Comparison of ENCODE assay signal across 26 cellular contexts in genomic region chr2:140687825-140688224, GRCh38.
DNase-seq lines count a peak whose midpoint lies in the region; ATAC-seq, FAIRE-seq and TF ChIP-seq lines count a peak whose summit lies in the region.
"Had no signal": no experiment of that assay in that cellular context is flagged by ENCODE, and none has a peak within 500 bp of the region (broad histone marks: within the 10 kb centered on the region; RNA-seq: fewer than 3 reads in every experiment).

No MANE protein-coding gene starts in this region.

- POLR2A ChIA-PET in PC-3 (lab: Charles Lee; ENCODE audit: unreplicated experiment), result no interaction called here

- CTCF ChIA-PET in PC-3 (lab: Charles Lee), result no interaction called here

- no peak overlapping the region for H2AFZ ChIP-seq in PC-3 (ENCODE audit: low read length)

- no peak overlapping the region for H3K9ac ChIP-seq in PC-3 (ENCODE audit: low read length)
- H3K9ac ChIP-seq: BLaER1 had no signal

- intact Hi-C loops in PC-3 (cut with micrococcal nuclease), result no loop called here
- intact Hi-C loops in mucosa of descending colon (cut with DNase I, micrococcal nuclease), result no loop called here

- H3K4me3 ChIP-seq in PC-3 (ENCODE audit: low read length) (no peak overlapping the region), mucosa of descending colon (no peak overlapping the region), gastroesophageal sphincter (no peak overlapping the region)
- H3K4me3 ChIP-seq: BLaER1, GM12878 had no signal

- no peak for TF ChIP-seq EP300 in gastroesophageal sphincter (IDR thresholded peaks at IDR 0.05)

- no peaks in the 10 kb centered on the region for H3K9me2 ChIP-seq in PC-3 (replicated peaks; ENCODE audit: low read length)

- no peaks in the 10 kb centered on the region for H3K9me3 ChIP-seq in PC-3 (ENCODE audit: low read length)
- no peaks in the 10 kb centered on the region for H3K9me3 ChIP-seq in mucosa of descending colon
- no peaks in the 10 kb centered on the region for H3K9me3 ChIP-seq in gastroesophageal sphincter
- H3K9me3 ChIP-seq: BE2C, BLaER1 had no signal

- DNase-seq in PC-3, result no peak
- DNase-seq in mucosa of descending colon, result no peak
- DNase-seq: 8988T; ACHN; BE2C; C1 segment of cervical spinal cord; CD4-positive, alpha-beta memory T cell; CD4-positive, CD25-positive, alpha-beta regulatory T cell; CD8-positive, alpha-beta memory T cell; COR-L47; DMS153; DMS53; DMS79; DND-41; EL; GDM1 had no signal

- H3K36me3 ChIP-seq in PC-3 (ENCODE audit: low read depth, low read length) (no peaks in the 10 kb centered on the region), mucosa of descending colon (ENCODE audit: low read depth) (no peaks in the 10 kb centered on the region), gastroesophageal sphincter (no peaks in the 10 kb centered on the region)
- H3K36me3 ChIP-seq: BE2C, BLaER1 had no signal

- no peaks in the 10 kb centered on the region for H4K20me1 ChIP-seq in PC-3 (ENCODE audit: low read length)
- H4K20me1 ChIP-seq: BLaER1 had no signal

- no peaks in the 10 kb centered on the region for H3K79me2 ChIP-seq in PC-3 (ENCODE audit: low read length)

- TF ChIP-seq CTCF in PC-3 (conservative IDR thresholded peaks at IDR 0.05; ENCODE audit: low read depth, low read length), result no peak
- TF ChIP-seq CTCF in mucosa of descending colon (IDR thresholded peaks at IDR 0.05), result no peak
- TF ChIP-seq CTCF in gastroesophageal sphincter (IDR thresholded peaks at IDR 0.05), result no peak

- H3F3A ChIP-seq in PC-3 (ENCODE audit: low read length, unreplicated experiment), result no peaks in the 10 kb centered on the region

- BruUV-seq in PC-3 (replicated peaks; lab: Mats Ljungman, UMichigan), result no TSS peak

- no peak for TF ChIP-seq POLR2A in gastroesophageal sphincter (IDR thresholded peaks at IDR 0.05)

- H3K27me3 ChIP-seq in PC-3 (ENCODE audit: low read length) (no peaks in the 10 kb centered on the region), gastroesophageal sphincter (no peaks in the 10 kb centered on the region)
- H3K27me3 ChIP-seq: BE2C, BLaER1 had no signal

- peak; percentile 50 for ATAC-seq in PC-3
- ATAC-seq in mucosa of descending colon, result peak; percentile 40
- no peak for ATAC-seq in GM18868 (IDR thresholded peaks at IDR 0.05; ENCODE audit: unreplicated experiment)
- no peak for ATAC-seq in gastroesophageal sphincter
- no peak for ATAC-seq in GM19463 (IDR thresholded peaks at IDR 0.05; ENCODE audit: unreplicated experiment)
- ATAC-seq: GM12878 had no signal

- H3K4me1 ChIP-seq in PC-3 (ENCODE audit: insufficient read depth, low read length), result no peaks in the 10 kb centered on the region
- H3K4me1 ChIP-seq in mucosa of descending colon (ENCODE audit: low read depth), result no peaks in the 10 kb centered on the region
- no peaks in the 10 kb centered on the region for H3K4me1 ChIP-seq in gastroesophageal sphincter
- H3K4me1 ChIP-seq: BE2C, BLaER1 had no signal

- no peak overlapping the region for H3K4me2 ChIP-seq in PC-3 (ENCODE audit: low read length)
- H3K4me2 ChIP-seq: BLaER1 had no signal

- FAIRE-seq in colon (lab: Jason Lieb, UNC), result peak; percentile 72
- FAIRE-seq: A204.1, GM12878, GM12892, GM18507, GM19239 had no signal

- no peak overlapping the region for H3K27ac ChIP-seq in PC-3 (ENCODE audit: low read length)
- no peak overlapping the region for H3K27ac ChIP-seq in gastroesophageal sphincter
- H3K27ac ChIP-seq: BLaER1 had no signal

Comparison
In these comparisons a context has a peak if more than half of its experiments do, and no peak if none do; other contexts are left out.
1. ATAC-seq: peak in PC-3 (single experiment) and mucosa of descending colon (single experiment); none in GM18868 (single experiment), gastroesophageal sphincter (single experiment) and GM19463 (single experiment).